In the genomic region with DNA sequence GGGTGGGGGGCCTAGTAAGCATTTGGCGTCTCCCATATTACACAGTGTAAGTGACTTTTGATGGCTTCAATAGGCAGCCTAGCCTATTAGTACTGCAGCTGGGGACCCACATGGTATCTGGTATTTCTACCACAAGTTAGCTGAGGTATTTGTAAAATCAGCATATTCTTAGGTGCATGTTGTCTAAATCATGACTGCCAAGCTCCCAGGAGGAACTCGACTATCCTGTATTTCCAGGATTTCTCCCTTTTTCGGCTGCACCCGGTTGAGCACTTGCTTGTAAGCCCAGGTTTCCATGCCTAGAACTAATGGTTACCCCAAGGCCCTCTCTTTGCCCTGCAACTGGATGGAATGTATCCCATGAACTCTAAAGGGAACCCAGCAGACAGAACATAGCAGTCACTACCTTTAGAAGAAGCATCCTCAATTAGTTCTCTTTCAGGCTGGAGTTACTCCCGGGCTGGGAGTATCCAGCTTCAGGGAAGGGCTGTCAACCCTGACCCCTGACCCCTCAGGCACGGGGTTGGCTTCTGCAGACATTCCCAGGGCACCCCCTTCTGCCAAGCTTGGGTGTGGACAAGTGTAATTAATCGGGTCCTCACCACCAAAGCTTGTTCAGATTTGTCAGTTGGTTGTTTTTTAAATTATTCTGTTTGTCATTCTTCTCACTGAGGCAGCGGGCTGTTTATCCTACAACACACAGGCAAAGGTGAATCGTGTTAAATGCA, we compare ENCODE assay signal across 20 cellular contexts.
DNase-seq lines count a peak whose midpoint lies in the region; ATAC-seq, FAIRE-seq and TF ChIP-seq lines count a peak whose summit lies in the region.
"Had no signal": no experiment of that assay in that cellular context is flagged by ENCODE, and none has a peak within 500 bp of the region (broad histone marks: within the 10 kb centered on the region; RNA-seq: fewer than 3 reads in every experiment).

No MANE protein-coding gene starts in this region.

- H3K4me1 Mint-ChIP-seq in stimulated activated naive CD8-positive, alpha-beta T cell treated with anti-CD3 and anti-CD28 coated beads, Interleukin-15, amount 100 ng/mL, for 72 hours: no peaks in the 10 kb centered on the region
- H3K4me1 Mint-ChIP-seq: activated naive CD8-positive, alpha-beta T cell treated with anti-CD3 and anti-CD28 coated beads, Interleukin-2, amount 10 ng/mL, durations not matched to agents 7 days and 5 days; stimulated activated memory B cell treated with anti-CD40 and anti-IgM and Interleukin-4, amounts not matched to agents 10 μg/mL and 1 μg/mL and 100 μg/mL, for 72 hours had no signal

- H3K36me3 ChIP-seq in bronchial epithelial cell (ENCODE audit: control insufficient read depth, insufficient read depth, low read length) (no peaks in the 10 kb centered on the region), upper lobe of left lung (no peaks in the 10 kb centered on the region)
- H3K36me3 ChIP-seq: brain microvascular endothelial cell, HAP-1, transverse colon had no signal

- TF ChIP-seq CTCF in LNCaP clone FGC (IDR thresholded peaks at IDR 0.05; ENCODE audit: control insufficient read depth, extremely low read depth, insufficient read depth): no peak
- TF ChIP-seq CTCF in bronchial epithelial cell (IDR thresholded peaks at IDR 0.05; ENCODE audit: insufficient read depth, low read length, severe bottlenecking): no peak
- TF ChIP-seq CTCF in upper lobe of left lung (IDR thresholded peaks at IDR 0.05): no peak

- peak; percentile 7 for FAIRE-seq in bronchial epithelial cell (lab: Jason Lieb, UNC)
- FAIRE-seq: GM18507 had no signal

- H3K27me3 ChIP-seq in bronchial epithelial cell (ENCODE audit: control insufficient read depth, insufficient read depth, low read length) (no peaks in the 10 kb centered on the region), upper lobe of left lung (no peaks in the 10 kb centered on the region)
- H3K27me3 ChIP-seq: brain microvascular endothelial cell, transverse colon had no signal

- TF ChIP-seq EP300 in upper lobe of left lung (IDR thresholded peaks at IDR 0.05): no peak

- ATAC-seq in GM21360 (IDR thresholded peaks at IDR 0.05; ENCODE audit: unreplicated experiment) (no peak), upper lobe of left lung (ENCODE audit: low FRiP score in 2 of 2) (no peak)
- ATAC-seq in stimulated activated naive CD8-positive, alpha-beta T cell treated with anti-CD3 and anti-CD28 coated beads, Interleukin-15, amount 100 ng/mL, for 72 hours: no peak
- ATAC-seq: stimulated activated memory B cell treated with anti-CD40 and anti-IgM and Interleukin-4, amounts not matched to agents 10 μg/mL and 1 μg/mL and 100 μg/mL, for 72 hours had no signal

- H3K9me3 Mint-ChIP-seq in stimulated activated naive CD8-positive, alpha-beta T cell treated with anti-CD3 and anti-CD28 coated beads, Interleukin-15, amount 100 ng/mL, for 72 hours: no peaks in the 10 kb centered on the region
- H3K9me3 Mint-ChIP-seq: activated naive CD8-positive, alpha-beta T cell treated with anti-CD3 and anti-CD28 coated beads, Interleukin-2, amount 10 ng/mL, durations not matched to agents 7 days and 5 days; activated T-helper 1 cell treated with anti-CD3 and anti-CD28 coated beads, Interleukin-12 subunit alpha, Interleukin-12 subunit beta, Interleukin-2, Interleukin-4 antibody, amounts not matched to agents 30 ng/mL and 10 ng/mL and 1 ng/mL, durations not matched to agents 14 hours and 24 hours and 36 hours; stimulated activated memory B cell treated with anti-CD40 and anti-IgM and Interleukin-4, amounts not matched to agents 10 μg/mL and 1 μg/mL and 100 μg/mL, for 72 hours had no signal

- no peak overlapping the region for H3K4me3 Mint-ChIP-seq in stimulated activated naive CD8-positive, alpha-beta T cell treated with anti-CD3 and anti-CD28 coated beads, Interleukin-15, amount 100 ng/mL, for 72 hours
- H3K4me3 Mint-ChIP-seq: activated naive CD8-positive, alpha-beta T cell treated with anti-CD3 and anti-CD28 coated beads, Interleukin-2, amount 10 ng/mL, durations not matched to agents 7 days and 5 days; activated T-helper 1 cell treated with anti-CD3 and anti-CD28 coated beads, Interleukin-12 subunit alpha, Interleukin-12 subunit beta, Interleukin-2, Interleukin-4 antibody, amounts not matched to agents 30 ng/mL and 10 ng/mL and 1 ng/mL, durations not matched to agents 14 hours and 24 hours and 36 hours; stimulated activated memory B cell treated with anti-CD40 and anti-IgM and Interleukin-4, amounts not matched to agents 10 μg/mL and 1 μg/mL and 100 μg/mL, for 72 hours had no signal

- H3K9me3 ChIP-seq in upper lobe of left lung: no peaks in the 10 kb centered on the region
- H3K9me3 ChIP-seq: HAP-1, transverse colon had no signal

- no peak for TF ChIP-seq POLR2A in upper lobe of left lung (IDR thresholded peaks at IDR 0.05)

- DNase-seq in LNCaP clone FGC (ENCODE audit: low read depth) (peak; percentile 39), bronchial epithelial cell (ENCODE audit: low read depth) (peak; percentile 37), left kidney (ENCODE audit: low read depth, low spot score) (peak; percentile 70), upper lobe of left lung (no peak), DMS153 treated with DMSO at 0.1 percent for 48 hours (lab: John Stamatoyannopoulos, UW; ENCODE audit: unreplicated experiment) (no peak)
- no peak for DNase-seq in stimulated activated naive CD8-positive, alpha-beta T cell treated with anti-CD3 and anti-CD28 coated beads, Interleukin-15, amount 100 ng/mL, for 72 hours
- DNase-seq: activated CD4-positive, CD25-positive, alpha-beta regulatory T cell treated with anti-CD3 and anti-CD28 coated beads, Interleukin-2, amount 50 U/mL, for 72 hours; activated naive CD8-positive, alpha-beta T cell treated with anti-CD3 and anti-CD28 coated beads, Interleukin-2, amount 10 ng/mL, durations not matched to agents 7 days and 5 days; NCI-H1092; SHP77 treated with DMSO at 0.1 percent for 48 hours; stimulated activated CD4-positive, alpha-beta T cell treated with anti-CD3 and anti-CD28 coated beads, Interleukin-15, amount 100 ng/mL, for 24 hours; transverse colon had no signal

- peaks cover 0 to 6% (median 0%) of the 10 kb centered on the region in 4 donors for H3K4me1 ChIP-seq in upper lobe of left lung
- H3K4me1 ChIP-seq: HAP-1 had no signal

- H3K27ac Mint-ChIP-seq in stimulated activated naive CD8-positive, alpha-beta T cell treated with anti-CD3 and anti-CD28 coated beads, Interleukin-15, amount 100 ng/mL, for 72 hours: no peak overlapping the region
- H3K27ac Mint-ChIP-seq: activated naive CD8-positive, alpha-beta T cell treated with anti-CD3 and anti-CD28 coated beads, Interleukin-2, amount 10 ng/mL, durations not matched to agents 7 days and 5 days; activated T-helper 1 cell treated with anti-CD3 and anti-CD28 coated beads, Interleukin-12 subunit alpha, Interleukin-12 subunit beta, Interleukin-2, Interleukin-4 antibody, amounts not matched to agents 30 ng/mL and 10 ng/mL and 1 ng/mL, durations not matched to agents 14 hours and 24 hours and 36 hours; stimulated activated memory B cell treated with anti-CD40 and anti-IgM and Interleukin-4, amounts not matched to agents 10 μg/mL and 1 μg/mL and 100 μg/mL, for 72 hours had no signal

- WGBS in upper lobe of left lung, 2 donors: 70 to 75% methylated on average over 9 of the region's 9 CpGs

- no peaks in the 10 kb centered on the region for H3K27me3 Mint-ChIP-seq in stimulated activated naive CD8-positive, alpha-beta T cell treated with anti-CD3 and anti-CD28 coated beads, Interleukin-15, amount 100 ng/mL, for 72 hours
- H3K27me3 Mint-ChIP-seq: activated naive CD8-positive, alpha-beta T cell treated with anti-CD3 and anti-CD28 coated beads, Interleukin-2, amount 10 ng/mL, durations not matched to agents 7 days and 5 days; stimulated activated memory B cell treated with anti-CD40 and anti-IgM and Interleukin-4, amounts not matched to agents 10 μg/mL and 1 μg/mL and 100 μg/mL, for 72 hours had no signal

- H3K4me3 ChIP-seq in LNCaP clone FGC (ENCODE audit: low read depth, low read length) (no peak overlapping the region), bronchial epithelial cell (ENCODE audit: low read depth, low read length) (no peak overlapping the region), skin epidermis (no peak overlapping the region), upper lobe of left lung (no peak overlapping the region)
- H3K4me3 ChIP-seq: HAP-1, transverse colon had no signal

- peak overlapping the region in 13 of 21 experiments; percentile 17 to 81 (median 52) for H3K27ac ChIP-seq in skin epidermis
- no peak overlapping the region for H3K27ac ChIP-seq in upper lobe of left lung
- H3K27ac ChIP-seq: HL-60, transverse colon had no signal

Comparison
In these comparisons a context has a peak if more than half of its experiments do, and no peak if none do; other contexts are left out.
1. DNase-seq: peak in LNCaP clone FGC (single experiment), bronchial epithelial cell (single experiment) and left kidney (single experiment); none in upper lobe of left lung (0 of 2), stimulated activated naive CD8-positive, alpha-beta T cell treated with anti-CD3 and anti-CD28 coated beads, Interleukin-15, amount 100 ng/mL, for 72 hours (0 of 2) and DMS153 treated with DMSO at 0.1 percent for 48 hours (single experiment).
2. H3K27ac ChIP-seq: peak in skin epidermis (13 of 21); none in upper lobe of left lung (0 of 4).